10 cellular contexts compared by ENCODE assay signal in the genomic region with DNA sequence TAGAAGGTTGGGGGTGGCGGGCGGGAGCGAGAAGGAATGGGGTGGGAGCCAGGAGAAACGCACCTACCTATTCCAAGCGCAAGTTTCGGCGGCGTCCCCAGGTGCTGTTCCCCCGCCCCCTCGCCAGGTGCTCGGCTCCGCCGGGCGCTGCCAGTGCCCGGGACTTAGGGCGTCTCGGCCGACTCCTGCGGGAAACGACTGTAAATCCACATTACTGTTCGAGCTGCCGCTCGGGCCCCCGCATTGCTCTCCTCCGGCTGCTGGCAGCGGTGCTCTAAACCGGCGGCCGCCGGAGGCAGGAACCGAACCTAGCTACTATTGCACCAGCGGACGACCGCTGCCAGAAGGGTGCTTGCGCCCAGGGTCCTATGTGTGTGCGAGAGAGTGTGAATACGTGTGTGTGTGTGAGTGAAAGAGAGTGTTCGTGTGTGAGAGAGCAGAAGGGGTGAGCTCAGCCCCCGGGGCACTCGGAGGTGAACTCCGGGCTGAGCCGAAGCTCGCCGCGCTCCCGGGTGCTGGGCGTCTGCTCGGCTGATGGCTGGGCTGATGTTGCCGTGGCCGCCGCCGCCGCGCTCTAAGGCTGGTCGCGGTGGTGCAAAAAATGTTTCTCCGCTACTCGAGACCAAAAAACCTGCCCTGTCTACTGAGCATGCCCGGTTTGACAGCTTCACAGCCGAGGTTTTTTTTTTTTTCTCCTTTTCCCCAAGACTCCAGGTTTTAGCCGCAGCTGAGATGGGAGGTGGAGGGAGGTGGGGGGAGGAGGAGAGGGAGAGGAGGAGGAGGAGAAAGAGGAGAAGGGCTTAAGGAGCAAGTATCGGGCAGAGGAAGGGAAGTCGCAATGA.
DNase-seq lines count a peak whose midpoint lies in the region; ATAC-seq, FAIRE-seq and TF ChIP-seq lines count a peak whose summit lies in the region.
"Had no signal": no experiment of that assay in that cellular context is flagged by ENCODE, and none has a peak within 500 bp of the region (broad histone marks: within the 10 kb centered on the region; RNA-seq: fewer than 3 reads in every experiment).

No MANE protein-coding gene starts in this region.

- no peak overlapping the region for H2AFZ ChIP-seq in OCI-LY7 (ENCODE audit: low read length)

- CTCF ChIA-PET in OCI-LY7 (lab: Charles Lee; ENCODE audit: unreplicated experiment): no interaction called here

- H3K9me2 ChIP-seq in OCI-LY7 (ENCODE audit: insufficient read depth, low read length): no peaks in the 10 kb centered on the region

- no peaks in the 10 kb centered on the region for H3K36me3 Mint-ChIP-seq in glutamatergic neuron (ENCODE audit: unreplicated experiment)

- H3K27me3 ChIP-seq in pancreas: peaks cover 0 to 12% (median 5%) of the 10 kb centered on the region in 4 donors

- H3K4me1 Mint-ChIP-seq in glutamatergic neuron (ENCODE audit: low read depth, unreplicated experiment): no peaks in the 10 kb centered on the region

- FAIRE-seq in pancreas (lab: Jason Lieb, UNC): no peak

- H3K27ac Mint-ChIP-seq in glutamatergic neuron (ENCODE audit: unreplicated experiment): peak overlapping the region; percentile 60

- no peaks in the 10 kb centered on the region for H3K9me3 Mint-ChIP-seq in glutamatergic neuron (ENCODE audit: unreplicated experiment)

- peak; percentile 30 to 63 (median 53) for ATAC-seq in pancreas
- no peak for ATAC-seq in GM21529 (IDR thresholded peaks at IDR 0.05; ENCODE audit: unreplicated experiment)
- no peak for ATAC-seq in GM21786 (IDR thresholded peaks at IDR 0.05; ENCODE audit: unreplicated experiment)

- intact Hi-C loops in pancreas (cut with DNase I) (no loop called here), OCI-LY7 (cut with micrococcal nuclease; ENCODE audit: unreplicated experiment) (no loop called here)

- H3K9me3 ChIP-seq in pancreas (no peaks in the 10 kb centered on the region), OCI-LY7 (ENCODE audit: low read length) (no peaks in the 10 kb centered on the region)

- DNase-seq in activated CD4-positive, alpha-beta T cell treated with anti-CD3 and anti-CD28 coated beads for 48 hours: peak; percentile 32
- DNase-seq in activated CD4-positive, alpha-beta T cell treated with anti-CD3 and anti-CD28 coated beads, Interleukin-2, amount 50 U/mL, for 4 hours: no peak
- peak; percentile 53 for DNase-seq in glutamatergic neuron
- DNase-seq in pancreas: peak in 3 of 6 donors; percentile 19 to 65 (median 63)
- no peak for DNase-seq in OCI-LY7 (ENCODE audit: low spot score)

- WGBS in pancreas, 2 donors: 1 to 32% methylated on average over 49 to 63 of the region's 63 CpGs

- H3K4me1 ChIP-seq in pancreas: no peaks in the 10 kb centered on the region
- no peaks in the 10 kb centered on the region for H3K4me1 ChIP-seq in OCI-LY7 (ENCODE audit: insufficient read depth, low read length, poor library complexity, severe bottlenecking)
- H3K4me1 ChIP-seq: BLaER1 treated with 17β-estradiol and CSF1 and Interleukin-3, amounts not matched to agents 10 nM and 100 nM had no signal

- H3K79me2 ChIP-seq in OCI-LY7 (ENCODE audit: insufficient read depth, low read depth, low read length): no peaks in the 10 kb centered on the region

- TF ChIP-seq CTCF in WI38 (IDR thresholded peaks at IDR 0.05; ENCODE audit: low read depth, low read length) (no peak), glutamatergic neuron (IDR thresholded peaks at IDR 0.05; ENCODE audit: partially characterized antibody, unreplicated experiment) (no peak), pancreas (IDR thresholded peaks at IDR 0.05) (no peak), OCI-LY7 (conservative IDR thresholded peaks at IDR 0.05; ENCODE audit: low read length) (no peak)

- H3K36me3 ChIP-seq in pancreas (no peaks in the 10 kb centered on the region), OCI-LY7 (ENCODE audit: insufficient read depth, low read length) (no peaks in the 10 kb centered on the region)
- H3K36me3 ChIP-seq: BLaER1 treated with 17β-estradiol and CSF1 and Interleukin-3, amounts not matched to agents 10 nM and 100 nM had no signal

- H4K20me1 ChIP-seq in OCI-LY7 (ENCODE audit: insufficient read depth, low read length): no peaks in the 10 kb centered on the region
- H4K20me1 ChIP-seq: BLaER1 treated with 17β-estradiol and CSF1 and Interleukin-3, amounts not matched to agents 10 nM and 100 nM had no signal

- POLR2A ChIA-PET in OCI-LY7 (lab: Charles Lee): no interaction called here

- peak overlapping the region; percentile 54 for H3K4me3 ChIP-seq in WI38 (ENCODE audit: low read depth, low read length)
- peak overlapping the region in 1 of 4 donors; percentile 35 for H3K4me3 ChIP-seq in pancreas
- no peak overlapping the region for H3K4me3 ChIP-seq in OCI-LY7 (ENCODE audit: low read depth, low read length, poor library complexity, severe bottlenecking)
- H3K4me3 ChIP-seq: BLaER1 treated with 17β-estradiol and CSF1 and Interleukin-3, amounts not matched to agents 10 nM and 100 nM; lung had no signal

- H3K4me2 ChIP-seq in OCI-LY7 (ENCODE audit: low read length): no peak overlapping the region
- H3K4me2 ChIP-seq: BLaER1 treated with 17β-estradiol and CSF1 and Interleukin-3, amounts not matched to agents 10 nM and 100 nM had no signal

- H3K27me3 Mint-ChIP-seq in glutamatergic neuron (ENCODE audit: unreplicated experiment): no peaks in the 10 kb centered on the region

- peak overlapping the region; percentile 93 for H3K4me3 Mint-ChIP-seq in glutamatergic neuron (ENCODE audit: unreplicated experiment)

- H3K27ac ChIP-seq in pancreas (no peak overlapping the region), OCI-LY7 (ENCODE audit: low read depth, low read length, poor library complexity, severe bottlenecking) (no peak overlapping the region)
- H3K27ac ChIP-seq: BLaER1 treated with 17β-estradiol and CSF1 and Interleukin-3, amounts not matched to agents 10 nM and 100 nM had no signal

- no TSS peak for BruUV-seq in OCI-LY7 (replicated peaks; lab: Mats Ljungman, UMichigan)

Comparison
In these comparisons a context has a peak if more than half of its experiments do, and no peak if none do; other contexts are left out.
1. DNase-seq: peak in activated CD4-positive, alpha-beta T cell treated with anti-CD3 and anti-CD28 coated beads for 48 hours (single experiment) and glutamatergic neuron (single experiment); none in activated CD4-positive, alpha-beta T cell treated with anti-CD3 and anti-CD28 coated beads, Interleukin-2, amount 50 U/mL, for 4 hours (0 of 2) and OCI-LY7 (single experiment).
2. ATAC-seq: peak in pancreas (4 of 4); none in GM21529 (single experiment) and GM21786 (single experiment).